ENCODE assay signal across 22 cellular contexts in genomic region chr13:29654807-29655547, GRCh38. TPM values are rescaled to one million over a fixed set of nuclear protein-coding genes. Genes with fewer than 3 reads are reported as not detected.
DNase-seq lines count a peak whose midpoint lies in the region; TF ChIP-seq lines count a peak whose summit lies in the region.
"Had no signal": no experiment of that assay in that cellular context is flagged by ENCODE, and none has a peak within 500 bp of the region (broad histone marks: within the 10 kb centered on the region; RNA-seq: fewer than 3 reads in every experiment).

No MANE protein-coding gene starts in this region.

- H3K4me3 ChIP-seq in SJCRH30 (no peak overlapping the region), neuronal stem cell (ENCODE audit: low read length in 2 of 2) (no peak overlapping the region), uterus (no peak overlapping the region)
- H3K4me3 ChIP-seq: GM23338, psoas muscle, spleen had no signal

- no peak overlapping the region for H2BK12ac ChIP-seq in neuronal stem cell (ENCODE audit: low read length)

- no peak overlapping the region for H2BK5ac ChIP-seq in neuronal stem cell (ENCODE audit: low read length)

- no peak overlapping the region for H3K18ac ChIP-seq in neuronal stem cell (ENCODE audit: low read length)

- no peak overlapping the region for H3K9ac ChIP-seq in neuronal stem cell (ENCODE audit: low read depth, low read length, poor library complexity)

- H2AFZ ChIP-seq in neuronal stem cell (ENCODE audit: low read length): no peak overlapping the region
- H2AFZ ChIP-seq: GM23338 had no signal

- WGBS in neuronal stem cell (ENCODE audit: extremely low coverage in 2 of 2, insufficient read length in 2 of 2, insufficient replicate concordance in 1 of 2), 2 donors: no CpG with 5 or more reads among the region's 3 CpGs

- H3K27me3 ChIP-seq in SJCRH30 (no peaks in the 10 kb centered on the region), neuronal stem cell (ENCODE audit: control insufficient read depth in 3 of 3, insufficient read depth in 3 of 3, low read depth in 1 of 3, low read length in 3 of 3) (no peaks in the 10 kb centered on the region), uterus (no peaks in the 10 kb centered on the region)
- H3K27me3 ChIP-seq: spleen had no signal

- no peak overlapping the region for H2BK15ac ChIP-seq in neuronal stem cell (ENCODE audit: low read length)

- H3K79me1 ChIP-seq in neuronal stem cell (ENCODE audit: low read depth, low read length): no peaks in the 10 kb centered on the region

- H3K36me3 ChIP-seq in SJCRH30: no peaks in the 10 kb centered on the region
- H3K36me3 ChIP-seq in neuronal stem cell (replicated peaks in 1 of 2; ENCODE audit: control insufficient read depth in 2 of 2, insufficient read depth in 2 of 2, low read length in 2 of 2): no peaks in the 10 kb centered on the region
- H3K36me3 ChIP-seq in uterus: no peaks in the 10 kb centered on the region
- H3K36me3 ChIP-seq: spleen had no signal

- no peak for TF ChIP-seq POLR2A in uterus (IDR thresholded peaks at IDR 0.05)

- H3K14ac ChIP-seq in neuronal stem cell (ENCODE audit: low read length): no peak overlapping the region

- H3K9me3 ChIP-seq in SJCRH30 (replicated peaks) (0 out of 2 replicates have a peak, but pooled peaks cover 5% of the 10 kb centered on the region), neuronal stem cell (replicated peaks in 1 of 2; ENCODE audit: control insufficient read depth in 2 of 2, insufficient read depth in 1 of 2, low read depth in 1 of 2, low read length in 2 of 2) (peaks cover 2 to 3% of the 10 kb centered on the region in 2 donors), uterus (no peaks in the 10 kb centered on the region)
- H3K9me3 ChIP-seq: psoas muscle had no signal

- intact Hi-C loops in uterus (cut with DNase I; ENCODE audit: low total_unique reads): no loop called here

- H3K4ac ChIP-seq in neuronal stem cell (ENCODE audit: low read length): no peak overlapping the region

- peak; percentile 37 for DNase-seq in A172 (ENCODE audit: low spot score)
- peak; percentile 81 for DNase-seq in GM04503 (ENCODE audit: low read depth)
- DNase-seq in SJCRH30: peak; percentile 43 to 73
- DNase-seq in fibroblast of gingiva (ENCODE audit: low read depth): peak; percentile 87
- no peak for DNase-seq in neuronal stem cell (ENCODE audit: low spot score)
- DNase-seq in SW 1271 (lab: John Stamatoyannopoulos, UW): no peak
- no peak for DNase-seq in uterus
- no peak for DNase-seq in occipital lobe (lab: John Stamatoyannopoulos, UW)
- DNase-seq: activated CD8-positive, alpha-beta T cell treated with anti-CD3 and anti-CD28 coated beads, Interleukin-2, amount 10 ng/mL, durations not matched to agents 7 days and 5 days; activated naive CD4-positive, alpha-beta T cell treated with Interleukin-2 at 50 U/mL for 16 hours; activated T-cell treated with anti-CD3 and anti-CD28 coated beads, Interleukin-2, amount 50 U/mL, for 24 hours; CD8-positive, alpha-beta T cell; foreskin melanocyte; kidney glomerular epithelial cell; mesendoderm; NCI-H1417; NCI-H526 treated with DMSO at 0.1 percent for 48 hours; psoas muscle; spleen; stimulated activated CD4-positive, alpha-beta T cell treated with anti-CD3 and anti-CD28 coated beads, Interleukin-4, amount 100 ng/mL, for 4 hours; T1000 had no signal

- no peak for TF ChIP-seq CTCF in uterus (IDR thresholded peaks at IDR 0.05)

- H2BK120ac ChIP-seq in neuronal stem cell (ENCODE audit: low read depth, low read length): no peak overlapping the region

- H3K4me2 ChIP-seq in neuronal stem cell (ENCODE audit: insufficient read depth, low read length, poor library complexity, severe bottlenecking): no peak overlapping the region
- H3K4me2 ChIP-seq: GM23338 had no signal

- no peak overlapping the region for H4K8ac ChIP-seq in neuronal stem cell (ENCODE audit: low read depth, low read length)

- no peak overlapping the region for H4K91ac ChIP-seq in neuronal stem cell (ENCODE audit: low read depth, low read length, poor library complexity)

- no peak overlapping the region for H3K23ac ChIP-seq in neuronal stem cell (ENCODE audit: low read depth, low read length, poor library complexity)

- no peak overlapping the region for H2AK5ac ChIP-seq in neuronal stem cell (ENCODE audit: low read depth, low read length)

- H3K27ac ChIP-seq in SJCRH30 (peak overlapping the region; percentile 89), neuronal stem cell (replicated peaks; ENCODE audit: low read length) (no peak overlapping the region), uterus (no peak overlapping the region)
- H3K27ac ChIP-seq: psoas muscle, spleen had no signal

- H3K4me1 ChIP-seq in SJCRH30 (peaks cover 21% of the 10 kb centered on the region), neuronal stem cell (ENCODE audit: control insufficient read depth in 2 of 2, insufficient read depth in 1 of 2, low read depth in 1 of 2, low read length in 2 of 2) (no peaks in the 10 kb centered on the region), uterus (no peaks in the 10 kb centered on the region)
- H3K4me1 ChIP-seq: psoas muscle, spleen had no signal

RNA-seq across cellular contexts. Expression of gene SLC7A1, which starts 59.5 kb away (rescaled TPM):
- total RNA-seq in A172 (2014; rRNA removed; shearing (Covaris generic)): 19.3 and 20.2 TPM in 2 replicates
- total RNA-seq in SJCRH30 (2014; rRNA removed; shearing (Covaris generic)): 30.3 and 32.6 TPM in 2 replicates
- 13.7 TPM for polyA plus RNA-seq in neuronal stem cell (2013, experiment 1 of 2)
- polyA plus RNA-seq in neuronal stem cell (2013, experiment 2 of 2): 13.8 TPM
- total RNA-seq in uterus: 10 to 100 TPM in 2 of 4 donors, 1 to 10 TPM in 2; 4.1 to 39.0 (median 10.8) TPM
- total RNA-seq in occipital lobe: 25.3 TPM

Comparison
In these comparisons a context has a peak if more than half of its experiments do, and no peak if none do; other contexts are left out.
1. DNase-seq: peak in A172 (single experiment), GM04503 (single experiment), SJCRH30 (2 of 2) and fibroblast of gingiva (single experiment); none in neuronal stem cell (single experiment), SW 1271 (0 of 2), uterus (0 of 2) and occipital lobe (single experiment).